Comparison of ENCODE assay signal across 19 cellular contexts in the genomic region with DNA sequence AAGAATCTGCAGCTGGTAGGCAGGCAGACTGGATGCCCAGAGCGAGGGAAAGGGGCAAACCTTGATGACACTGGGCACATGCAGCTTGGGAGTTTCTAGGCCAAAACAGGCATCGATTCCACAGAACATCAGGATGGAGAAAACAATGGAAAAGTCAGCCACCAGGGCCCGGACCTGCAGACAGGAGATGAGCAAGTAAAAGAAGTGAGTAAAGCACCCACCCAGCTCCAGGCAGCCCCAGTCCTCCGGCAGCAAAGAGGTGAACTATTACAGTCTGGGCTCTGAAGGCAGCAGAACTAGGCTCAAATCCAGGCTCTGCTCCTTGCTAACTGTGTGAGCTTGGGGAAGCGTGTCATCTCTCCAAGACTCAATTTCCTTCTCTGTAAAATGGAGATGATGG. TPM values are rescaled to one million over a fixed set of nuclear protein-coding genes. Genes with fewer than 3 reads are reported as not detected.
DNase-seq lines count a peak whose midpoint lies in the region; ATAC-seq and TF ChIP-seq lines count a peak whose summit lies in the region.
"Had no signal": no experiment of that assay in that cellular context is flagged by ENCODE, and none has a peak within 500 bp of the region (broad histone marks: within the 10 kb centered on the region; RNA-seq: fewer than 3 reads in every experiment).

No MANE protein-coding gene starts in this region.

- H3K4me1 Mint-ChIP-seq in neural crest cell, result no peaks in the 10 kb centered on the region
- H3K4me1 Mint-ChIP-seq in stimulated activated naive CD8-positive, alpha-beta T cell treated with anti-CD3 and anti-CD28 coated beads, Interleukin-15, amount 100 ng/mL, for 72 hours, result peaks cover 11% of the 10 kb centered on the region
- H3K4me1 Mint-ChIP-seq: B cell had no signal

- no peaks in the 10 kb centered on the region for H3K4me1 ChIP-seq in spleen
- H3K4me1 ChIP-seq: Caco-2 had no signal

- intact Hi-C loops in spleen (cut with DNase I; ENCODE audit: low total_unique reads), result no loop called here

- TF ChIP-seq POLR2A in spleen (IDR thresholded peaks at IDR 0.05), result no peak

- peaks cover 0 to 5% (median 0%) of the 10 kb centered on the region in 6 donors for H3K36me3 ChIP-seq in spleen
- H3K36me3 ChIP-seq: BLaER1 treated with 17β-estradiol and CSF1 and Interleukin-3, amounts not matched to agents 10 nM and 100 nM had no signal

- H3K4me3 Mint-ChIP-seq in neural crest cell, result no peak overlapping the region
- H3K4me3 Mint-ChIP-seq in stimulated activated naive CD8-positive, alpha-beta T cell treated with anti-CD3 and anti-CD28 coated beads, Interleukin-15, amount 100 ng/mL, for 72 hours, result no peak overlapping the region
- H3K4me3 Mint-ChIP-seq: B cell; CD4-positive, alpha-beta T cell; CD8-positive, alpha-beta T cell had no signal

- H3K27ac ChIP-seq in spleen, result no peak overlapping the region
- H3K27ac ChIP-seq: BLaER1 treated with 17β-estradiol and CSF1 and Interleukin-3, amounts not matched to agents 10 nM and 100 nM; C4-2B had no signal

- H3K27ac Mint-ChIP-seq in neural crest cell (ENCODE audit: unreplicated experiment), result peak overlapping the region; percentile 5
- H3K27ac Mint-ChIP-seq in stimulated activated naive CD8-positive, alpha-beta T cell treated with anti-CD3 and anti-CD28 coated beads, Interleukin-15, amount 100 ng/mL, for 72 hours, result peak overlapping the region in 1 of 2 donors; percentile 4
- H3K27ac Mint-ChIP-seq: B cell; CD4-positive, alpha-beta T cell; CD8-positive, alpha-beta T cell had no signal

- no peak overlapping the region for H3K4me3 ChIP-seq in spleen
- H3K4me3 ChIP-seq: BLaER1 treated with 17β-estradiol and CSF1 and Interleukin-3, amounts not matched to agents 10 nM and 100 nM had no signal

- DNase-seq in AG20443 (ENCODE audit: low spot score), result peak; percentile 5
- peak; percentile 43 for DNase-seq in islet precursor cell
- no peak for DNase-seq in neural crest cell (ENCODE audit: low read depth, low spot score)
- DNase-seq in spleen, result peak; percentile 54
- DNase-seq in iPS-NIHi11 (ENCODE audit: low spot score), result no peak
- no peak for DNase-seq in stimulated activated naive CD8-positive, alpha-beta T cell treated with anti-CD3 and anti-CD28 coated beads, Interleukin-15, amount 100 ng/mL, for 72 hours
- DNase-seq: 8988T; ACHN; AML-193; Caco-2; Calu3; CD4-positive, alpha-beta T cell; CD8-positive, alpha-beta T cell; DMS79 treated with DMSO at 0.1 percent for 48 hours; GF-D8 had no signal

- no peak for TF ChIP-seq CTCF in neural crest cell (conservative IDR thresholded peaks at IDR 0.05)
- no peak for TF ChIP-seq CTCF in spleen (IDR thresholded peaks at IDR 0.05 in 8 of 11, conservative IDR thresholded peaks at IDR 0.05 in 3 of 11)

- no peaks in the 10 kb centered on the region for H3K9me3 ChIP-seq in spleen
- H3K9me3 ChIP-seq: Caco-2 had no signal

- H3K27me3 Mint-ChIP-seq in neural crest cell (ENCODE audit: low read depth), result peaks cover 8% of the 10 kb centered on the region
- no peaks in the 10 kb centered on the region for H3K27me3 Mint-ChIP-seq in stimulated activated naive CD8-positive, alpha-beta T cell treated with anti-CD3 and anti-CD28 coated beads, Interleukin-15, amount 100 ng/mL, for 72 hours
- H3K27me3 Mint-ChIP-seq: B cell; CD4-positive, alpha-beta T cell had no signal

- no peak for ATAC-seq in HG03571 (IDR thresholded peaks at IDR 0.05; ENCODE audit: unreplicated experiment)
- ATAC-seq in stimulated activated naive CD8-positive, alpha-beta T cell treated with anti-CD3 and anti-CD28 coated beads, Interleukin-15, amount 100 ng/mL, for 72 hours, result no peak
- ATAC-seq: CD8-positive, alpha-beta T cell had no signal

- no peaks in the 10 kb centered on the region for H3K9me3 Mint-ChIP-seq in neural crest cell
- no peaks in the 10 kb centered on the region for H3K9me3 Mint-ChIP-seq in stimulated activated naive CD8-positive, alpha-beta T cell treated with anti-CD3 and anti-CD28 coated beads, Interleukin-15, amount 100 ng/mL, for 72 hours
- H3K9me3 Mint-ChIP-seq: CD4-positive, alpha-beta T cell; CD8-positive, alpha-beta T cell had no signal

- WGBS in spleen, 5 donors, result 89 to 97% (median 93%) methylated on average over 5 of the region's 5 CpGs

- H3K36me3 Mint-ChIP-seq in neural crest cell (ENCODE audit: low read depth), result no peaks in the 10 kb centered on the region

- H3K27me3 ChIP-seq in spleen (replicated peaks in 1 of 7), result no peaks in the 10 kb centered on the region
- H3K27me3 ChIP-seq: BLaER1 treated with 17β-estradiol and CSF1 and Interleukin-3, amounts not matched to agents 10 nM and 100 nM had no signal

RNA-seq across cellular contexts. Expression of a gene that starts 36.6 kb away (rescaled TPM):
- total RNA-seq in neural crest cell (95.7 and 101 TPM in 2 replicates), spleen (10 to 100 TPM; 32.5 to 71.1 (median 45.1) TPM)
- polyA plus RNA-seq in spleen, result 10 to 100 TPM; 17.8 to 35.8 (median 26.8) TPM

RNA-seq across cellular contexts. Expression of a gene that starts 56.4 kb away (rescaled TPM):
- total RNA-seq in neural crest cell (93.5 and 94.6 TPM in 2 replicates), spleen (100 to 1,000 TPM; 144 to 198 (median 177) TPM)
- polyA plus RNA-seq in spleen, result 10 to 100 TPM; 55.0 to 87.1 (median 62.8) TPM

Comparison
In these comparisons a context has a peak if more than half of its experiments do, and no peak if none do; other contexts are left out.
1. DNase-seq: peak in AG20443 (single experiment), islet precursor cell (single experiment) and spleen (single experiment); none in neural crest cell (single experiment), iPS-NIHi11 (single experiment) and stimulated activated naive CD8-positive, alpha-beta T cell treated with anti-CD3 and anti-CD28 coated beads, Interleukin-15, amount 100 ng/mL, for 72 hours (0 of 2).